In the genomic region with DNA sequence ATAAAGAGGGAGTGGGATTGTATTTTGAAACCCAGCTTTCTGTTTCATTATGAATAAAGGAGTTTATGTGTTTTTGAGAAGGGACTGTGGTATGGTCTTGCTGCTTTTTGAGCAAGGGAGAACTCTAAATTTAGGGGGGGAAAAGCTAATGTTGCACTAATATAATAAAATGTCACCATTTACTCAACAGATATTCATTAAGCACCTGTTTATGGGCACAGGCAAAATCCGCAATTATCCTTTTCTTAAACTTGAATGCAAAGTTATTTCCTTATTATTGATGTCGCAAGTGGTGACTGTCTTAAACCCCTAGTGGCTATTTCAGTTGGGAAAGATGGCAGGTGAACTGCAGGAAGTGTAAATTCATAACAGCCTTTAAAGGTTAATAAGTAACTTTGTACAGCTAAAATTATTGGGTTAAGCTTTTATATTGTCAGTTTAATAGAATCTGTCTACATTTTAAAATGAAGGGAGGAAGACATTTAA, we compare ENCODE assay signal across 8 cellular contexts. TPM values are rescaled to one million over a fixed set of nuclear protein-coding genes. Genes with fewer than 3 reads are reported as not detected.
DNase-seq lines count a peak whose midpoint lies in the region; ATAC-seq and TF ChIP-seq lines count a peak whose summit lies in the region.

No MANE protein-coding gene starts in this region.

- ATAC-seq in GM18868 (IDR thresholded peaks at IDR 0.05; ENCODE audit: unreplicated experiment) (peak; percentile 18), HG03354 (IDR thresholded peaks at IDR 0.05; ENCODE audit: poor library complexity, severe bottlenecking, unreplicated experiment) (peak; percentile 34)

- H3K4me2 ChIP-seq in parathyroid adenoma (ENCODE audit: low read length): peak overlapping the region; percentile 90

- no peaks in the 10 kb centered on the region for H3K27me3 Mint-ChIP-seq in CD14-positive monocyte (ENCODE audit: low read depth in 3 of 3)

- intact Hi-C loops in CD14-positive monocyte (cut with micrococcal nuclease): no loop called here

- H3K27me3 ChIP-seq in SJCRH30: no peaks in the 10 kb centered on the region
- H3K27me3 ChIP-seq in parathyroid adenoma (ENCODE audit: control insufficient read depth, insufficient read depth, low read length): no peaks in the 10 kb centered on the region

- H3K9me3 Mint-ChIP-seq in CD14-positive monocyte: no peaks in the 10 kb centered on the region

- H3K27ac ChIP-seq in SJCRH30 (no peak overlapping the region), parathyroid adenoma (no peak overlapping the region)

- peak; percentile 69 for TF ChIP-seq CTCF in CD14-positive monocyte (IDR thresholded peaks at IDR 0.05)
- TF ChIP-seq CTCF in epithelial cell of proximal tubule (conservative IDR thresholded peaks at IDR 0.05; ENCODE audit: low read depth, low read length): peak; percentile 54
- no peak for TF ChIP-seq CTCF in parathyroid adenoma (IDR thresholded peaks at IDR 0.05)

- H3K4me3 ChIP-seq in SJCRH30 (peak overlapping the region; percentile 95), epithelial cell of proximal tubule (ENCODE audit: low read depth, low read length) (peak overlapping the region; percentile 98), parathyroid adenoma (ENCODE audit: low read depth, low read length) (peak overlapping the region; percentile 84)

- H3K36me3 ChIP-seq in SJCRH30: no peaks in the 10 kb centered on the region
- no peaks in the 10 kb centered on the region for H3K36me3 ChIP-seq in parathyroid adenoma (ENCODE audit: control insufficient read depth, insufficient read depth, low read length)

- H3K36me3 Mint-ChIP-seq in CD14-positive monocyte: peaks cover 1 to 10% of the 10 kb centered on the region in 2 donors

- H3K4me3 Mint-ChIP-seq in CD14-positive monocyte: peak overlapping the region; percentile 86 to 90

- peaks cover 39% of the 10 kb centered on the region for H3K4me1 Mint-ChIP-seq in CD14-positive monocyte

- H3K4me1 ChIP-seq in SJCRH30 (peaks cover 6% of the 10 kb centered on the region; the same call in 1 of the 2 replicates), parathyroid adenoma (no peaks in the 10 kb centered on the region)

- no peak overlapping the region for H2AFZ ChIP-seq in parathyroid adenoma

- DNase-seq in CD14-positive monocyte (ENCODE audit: low spot score): no peak
- peak in 1 of 2 experiments; percentile 22 for DNase-seq in SJCRH30
- no peak for DNase-seq in epithelial cell of proximal tubule (ENCODE audit: low read depth)
- no peak for DNase-seq in cortex of kidney (lab: John Stamatoyannopoulos, UW)
- DNase-seq in NCI-H345 treated with DMSO at 0.1 percent for 48 hours (lab: John Stamatoyannopoulos, UW; ENCODE audit: unreplicated experiment): no peak

- H3K9ac ChIP-seq in parathyroid adenoma: no peak overlapping the region

- H3K27ac Mint-ChIP-seq in CD14-positive monocyte: peak overlapping the region; percentile 79 to 96 (median 92)

- H3K9me3 ChIP-seq in SJCRH30 (replicated peaks) (no peaks in the 10 kb centered on the region), parathyroid adenoma (ENCODE audit: control insufficient read depth, low read length) (no peaks in the 10 kb centered on the region)

- H3K79me2 ChIP-seq in parathyroid adenoma: peaks cover 23% of the 10 kb centered on the region

RNA-seq across cellular contexts. Expression of gene CDC42SE2, which starts 1.5 kb away (rescaled TPM):
- polyA plus RNA-seq in CD14-positive monocyte: 100 to 1,000 TPM in 1 of 2 donors, 10 to 100 TPM in 1; 92.6 to 135 TPM
- total RNA-seq in SJCRH30 (2014; rRNA removed; shearing (Covaris generic)): 31.3 and 33.7 TPM in 2 replicates
- total RNA-seq in epithelial cell of proximal tubule: 32.9 and 40.1 TPM in 2 replicates
